ENCODE assay signal across 1 cellular context in genomic region chr18:28581503-28582169, GRCh38.
TF ChIP-seq lines count a peak whose summit lies in the region.

No MANE protein-coding gene starts in this region.

TF ChIP-seq in GM23338, 12 proteins besides CTCF, POLR2A, EP300 and RAD21:
- TF ChIP-seq ZNF462 (CRISPR knock-in tag; IDR thresholded peaks at IDR 0.05): no peak
- TF ChIP-seq POLR2AphosphoS5 (IDR thresholded peaks at IDR 0.05; ENCODE audit: low read depth): no peak
- no peak for TF ChIP-seq EZH2phosphoT487 (IDR thresholded peaks at IDR 0.05; ENCODE audit: unreplicated experiment)
- no peak for TF ChIP-seq ZNF331 (CRISPR knock-in tag; IDR thresholded peaks at IDR 0.05; ENCODE audit: low read depth)
- TF ChIP-seq ETS1 (IDR thresholded peaks at IDR 0.05): no peak
- TF ChIP-seq STAT1 (IDR thresholded peaks at IDR 0.05; ENCODE audit: unreplicated experiment): no peak
- no peak for TF ChIP-seq EZH2 (IDR thresholded peaks at IDR 0.05; ENCODE audit: low read depth, unreplicated experiment)
- no peak for TF ChIP-seq NANOG (IDR thresholded peaks at IDR 0.05; ENCODE audit: borderline replicate concordance)
- TF ChIP-seq, protein P1, sequence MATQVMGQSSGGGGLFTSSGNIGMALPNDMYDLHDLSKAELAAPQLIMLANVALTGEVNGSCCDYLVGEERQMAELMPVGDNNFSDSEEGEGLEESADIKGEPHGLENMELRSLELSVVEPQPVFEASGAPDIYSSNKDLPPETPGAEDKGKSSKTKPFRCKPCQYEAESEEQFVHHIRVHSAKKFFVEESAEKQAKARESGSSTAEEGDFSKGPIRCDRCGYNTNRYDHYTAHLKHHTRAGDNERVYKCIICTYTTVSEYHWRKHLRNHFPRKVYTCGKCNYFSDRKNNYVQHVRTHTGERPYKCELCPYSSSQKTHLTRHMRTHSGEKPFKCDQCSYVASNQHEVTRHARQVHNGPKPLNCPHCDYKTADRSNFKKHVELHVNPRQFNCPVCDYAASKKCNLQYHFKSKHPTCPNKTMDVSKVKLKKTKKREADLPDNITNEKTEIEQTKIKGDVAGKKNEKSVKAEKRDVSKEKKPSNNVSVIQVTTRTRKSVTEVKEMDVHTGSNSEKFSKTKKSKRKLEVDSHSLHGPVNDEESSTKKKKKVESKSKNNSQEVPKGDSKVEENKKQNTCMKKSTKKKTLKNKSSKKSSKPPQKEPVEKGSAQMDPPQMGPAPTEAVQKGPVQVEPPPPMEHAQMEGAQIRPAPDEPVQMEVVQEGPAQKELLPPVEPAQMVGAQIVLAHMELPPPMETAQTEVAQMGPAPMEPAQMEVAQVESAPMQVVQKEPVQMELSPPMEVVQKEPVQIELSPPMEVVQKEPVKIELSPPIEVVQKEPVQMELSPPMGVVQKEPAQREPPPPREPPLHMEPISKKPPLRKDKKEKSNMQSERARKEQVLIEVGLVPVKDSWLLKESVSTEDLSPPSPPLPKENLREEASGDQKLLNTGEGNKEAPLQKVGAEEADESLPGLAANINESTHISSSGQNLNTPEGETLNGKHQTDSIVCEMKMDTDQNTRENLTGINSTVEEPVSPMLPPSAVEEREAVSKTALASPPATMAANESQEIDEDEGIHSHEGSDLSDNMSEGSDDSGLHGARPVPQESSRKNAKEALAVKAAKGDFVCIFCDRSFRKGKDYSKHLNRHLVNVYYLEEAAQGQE (IDR thresholded peaks at IDR 0.05; ENCODE audit: unreplicated experiment): no peak
- no peak for TF ChIP-seq CREB1 (CRISPR knock-in tag; IDR thresholded peaks at IDR 0.05; ENCODE audit: low read depth)
- TF ChIP-seq ZNF114 (CRISPR knock-in tag; IDR thresholded peaks at IDR 0.05): no peak
- no peak for TF ChIP-seq JUNB (IDR thresholded peaks at IDR 0.05; ENCODE audit: unreplicated experiment)
TF ChIP-seq in GM23338: peak in this region for 0.
